8 cellular contexts compared by ENCODE assay signal in the genomic region with DNA sequence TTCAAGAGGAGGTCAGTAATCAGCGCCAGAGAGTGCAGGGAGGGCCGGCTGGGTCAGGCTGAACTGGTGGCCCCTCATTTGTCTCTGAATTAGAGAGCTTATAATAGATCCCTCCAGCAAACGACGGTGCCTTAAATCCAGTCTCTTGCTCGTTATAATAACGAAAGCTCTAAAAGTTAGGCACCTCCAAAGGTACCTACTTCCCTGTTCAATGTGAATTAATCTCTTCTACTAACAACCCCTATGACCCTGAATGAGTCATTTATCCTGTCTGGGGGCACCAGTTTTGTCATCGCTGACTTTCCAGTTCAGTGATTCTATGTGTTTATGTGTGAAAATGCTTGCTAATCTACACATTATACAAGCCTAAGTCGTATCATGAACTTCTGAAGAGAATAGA. TPM values are rescaled to one million over a fixed set of nuclear protein-coding genes. Genes with fewer than 3 reads are reported as not detected.
A peak's percentile ranks its signal among the peaks of the same experiment; 100 is the strongest.
DNase-seq lines count a peak whose midpoint lies in the region; ATAC-seq lines count a peak whose summit lies in the region.

No MANE protein-coding gene starts in this region.

- peaks cover 65% of the 10 kb centered on the region for H3K27me3 ChIP-seq in HUES6 (ENCODE audit: control insufficient read depth, insufficient read depth, low read length)
- no peaks in the 10 kb centered on the region for H3K27me3 ChIP-seq in adipocyte (replicated peaks; ENCODE audit: control insufficient read depth, insufficient read depth, low read length)

- H3K4me3 ChIP-seq in HUES6 (ENCODE audit: low read depth, low read length) (peak overlapping the region; percentile 97), adipocyte (ENCODE audit: low read length) (peak overlapping the region; percentile 98)

- H3K9me3 ChIP-seq in HUES6 (ENCODE audit: control insufficient read depth, insufficient read depth, low read depth, low read length) (no peaks in the 10 kb centered on the region), adipocyte (ENCODE audit: control insufficient read depth, low read length) (no peaks in the 10 kb centered on the region)

- no peak overlapping the region for H3K27ac ChIP-seq in HUES6 (ENCODE audit: low read depth, low read length)

- ATAC-seq in GM21423 (IDR thresholded peaks at IDR 0.05; ENCODE audit: unreplicated experiment) (no peak), GM18519 (IDR thresholded peaks at IDR 0.05; ENCODE audit: low FRiP score, unreplicated experiment) (no peak)

- no peak overlapping the region for H3K9ac ChIP-seq in HUES6 (ENCODE audit: low read length)
- H3K9ac ChIP-seq in adipocyte (ENCODE audit: low read length): peak overlapping the region; percentile 89

- DNase-seq in AG08396 (ENCODE audit: low spot score) (peak; percentile 17), adipocyte (ENCODE audit: low read depth) (peak; percentile 30), lung microvascular endothelial cell (ENCODE audit: low read depth in 2 of 2) (peak; percentile 72 to 80), cerebellar cortex (ENCODE audit: low spot score) (no peak), posterior vena cava (ENCODE audit: low spot score) (no peak)

- no peaks in the 10 kb centered on the region for H3K36me3 ChIP-seq in HUES6 (ENCODE audit: control insufficient read depth, insufficient read depth, low read length)
- no peaks in the 10 kb centered on the region for H3K36me3 ChIP-seq in adipocyte (ENCODE audit: control insufficient read depth, insufficient read depth, low read length, severe bottlenecking)

- H3K4me1 ChIP-seq in HUES6 (ENCODE audit: control insufficient read depth, insufficient read depth, low read length) (peaks cover 31% of the 10 kb centered on the region), adipocyte (ENCODE audit: control insufficient read depth, insufficient read depth, low read length) (peaks cover 41% of the 10 kb centered on the region)

- intact Hi-C loops in posterior vena cava (cut with DNase I): loop anchor here (5.0 to 10.0 kb wide), 4 partner anchors 165 to 385 kb away; a partner anchor contains a TSS

RNA-seq across cellular contexts. Expression of a gene that starts 2.3 kb away (rescaled TPM):
- total RNA-seq in lung microvascular endothelial cell: 9.4 and 13.9 TPM in 2 replicates
- 10 to 100 TPM; 14.0 to 15.3 TPM for total RNA-seq in posterior vena cava

Comparison
In these comparisons a context has a peak if more than half of its experiments do, and no peak if none do; other contexts are left out.
1. DNase-seq: peak in AG08396 (single experiment), adipocyte (single experiment) and lung microvascular endothelial cell (2 of 2); none in cerebellar cortex (single experiment) and posterior vena cava (single experiment).